8 cellular contexts compared by ENCODE assay signal in the genomic region with DNA sequence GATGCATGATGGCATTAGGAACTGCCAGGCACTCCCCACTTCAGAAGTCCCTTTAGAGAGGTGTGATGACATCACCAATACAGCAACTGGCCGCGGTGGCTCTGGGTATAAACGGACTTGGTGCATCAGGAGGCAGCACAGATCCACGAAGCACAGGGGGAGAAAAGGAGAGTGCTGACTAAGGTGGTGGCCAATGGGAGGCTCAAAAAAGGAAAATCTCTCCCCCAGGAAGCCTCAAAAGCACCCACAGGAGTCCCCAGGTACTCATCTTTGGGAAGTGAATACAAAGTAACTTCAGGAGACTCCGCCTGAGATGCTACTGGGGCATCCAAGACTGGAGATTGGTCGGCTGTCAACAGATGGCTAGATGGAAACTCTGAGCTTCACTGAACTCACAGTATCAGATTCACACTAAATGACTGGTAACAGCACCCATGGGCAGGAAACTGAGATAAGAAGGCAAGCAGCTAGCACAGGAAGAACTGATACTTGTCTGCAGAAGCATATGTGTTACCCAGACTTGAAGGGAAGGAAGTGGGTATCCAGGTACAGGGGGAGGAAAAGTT.
A peak's percentile ranks its signal among the peaks of the same experiment; 100 is the strongest.
DNase-seq lines count a peak whose midpoint lies in the region; ATAC-seq lines count a peak whose summit lies in the region.

No MANE protein-coding gene starts in this region.

- ATAC-seq in HG03558 (IDR thresholded peaks at IDR 0.05; ENCODE audit: extremely low read depth, unreplicated experiment) = peak; percentile 83

- peak; percentile 28 for DNase-seq in activated CD4-positive, CD25-positive, alpha-beta regulatory T cell treated with anti-CD3 and anti-CD28 coated beads, Interleukin-2, amount 50 U/mL, for 16 hours (ENCODE audit: low read depth, low spot score)
- DNase-seq in activated CD4-positive, CD25-positive, alpha-beta regulatory T cell (lab: John Stamatoyannopoulos, UW) = no peak
- DNase-seq in activated gamma-delta T cell treated with anti-CD3 and anti-CD28 coated beads, Interleukin-2, amount 50 U/mL, for 16 hours (ENCODE audit: low read depth) = peak; percentile 32
- DNase-seq in stimulated activated CD8-positive, alpha-beta memory T cell treated with anti-CD3 and anti-CD28 coated beads, Interleukin-12 subunit alpha, Interleukin-12 subunit beta, amount 100 ng/mL, for 4 hours (ENCODE audit: low read depth) = peak; percentile 28
- no peak for DNase-seq in SHP77 (lab: John Stamatoyannopoulos, UW)
- no peak for DNase-seq in NCI-H1048 (lab: John Stamatoyannopoulos, UW)
- DNase-seq in GM03348 (ENCODE audit: low spot score) = no peak

Comparison
In these comparisons a context has a peak if more than half of its experiments do, and no peak if none do; other contexts are left out.
1. DNase-seq: peak in activated CD4-positive, CD25-positive, alpha-beta regulatory T cell treated with anti-CD3 and anti-CD28 coated beads, Interleukin-2, amount 50 U/mL, for 16 hours (single experiment), activated gamma-delta T cell treated with anti-CD3 and anti-CD28 coated beads, Interleukin-2, amount 50 U/mL, for 16 hours (single experiment) and stimulated activated CD8-positive, alpha-beta memory T cell treated with anti-CD3 and anti-CD28 coated beads, Interleukin-12 subunit alpha, Interleukin-12 subunit beta, amount 100 ng/mL, for 4 hours (single experiment); none in activated CD4-positive, CD25-positive, alpha-beta regulatory T cell (0 of 4), SHP77 (0 of 2), NCI-H1048 (single experiment) and GM03348 (single experiment).